In the genomic region with DNA sequence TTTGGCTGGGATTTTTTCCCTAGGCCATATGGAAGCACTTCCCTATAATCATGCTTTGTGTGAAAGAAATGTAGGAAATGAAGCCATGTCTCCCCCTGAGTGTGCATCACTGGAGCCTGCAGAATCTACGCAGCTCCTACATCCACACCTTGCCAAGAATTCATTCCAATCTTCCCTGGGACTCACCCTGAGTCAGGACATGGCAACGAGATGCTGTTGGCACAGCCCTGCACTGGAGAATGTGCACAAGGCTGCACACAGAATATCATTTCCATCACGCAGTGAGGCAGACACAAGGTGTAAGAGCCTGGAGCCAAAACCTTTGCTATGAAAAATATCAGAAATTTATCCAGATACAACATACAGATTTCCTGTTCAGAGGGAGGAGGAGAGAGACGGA, we compare ENCODE assay signal across 20 cellular contexts.
DNase-seq lines count a peak whose midpoint lies in the region; ATAC-seq and TF ChIP-seq lines count a peak whose summit lies in the region.
"Had no signal": no experiment of that assay in that cellular context is flagged by ENCODE, and none has a peak within 500 bp of the region (broad histone marks: within the 10 kb centered on the region; RNA-seq: fewer than 3 reads in every experiment).

No MANE protein-coding gene starts in this region.

- H3K27ac Mint-ChIP-seq in activated T-helper 17 cell treated with anti-CD3 and anti-CD28 coated beads, Interleukin-2, amount 50 U/mL, for 72 hours, result no peak overlapping the region

- CTCF ChIA-PET in RWPE1 (lab: Yijun Ruan, JAX), result no interaction called here

- peak overlapping the region; percentile 74 for H3K27ac ChIP-seq in RWPE1
- peak overlapping the region; percentile 21 for H3K27ac ChIP-seq in muscle layer of duodenum (ENCODE audit: low read length)
- H3K27ac ChIP-seq: HL-60, KMS-11, skin epidermis, upper lobe of left lung had no signal

- TF ChIP-seq CTCF in RWPE1 (conservative IDR thresholded peaks at IDR 0.05; ENCODE audit: low read depth) (no peak), fibroblast of mammary gland (conservative IDR thresholded peaks at IDR 0.05; ENCODE audit: control insufficient read depth, insufficient read depth, low read depth, low read length) (no peak)

- no peaks in the 10 kb centered on the region for H3K36me3 Mint-ChIP-seq in activated T-helper 17 cell treated with anti-CD3 and anti-CD28 coated beads, Interleukin-2, amount 50 U/mL, for 72 hours (ENCODE audit: low read depth)

- H3K4me3 ChIP-seq in fibroblast of mammary gland (ENCODE audit: control insufficient read depth, low read depth, low read length) (no peak overlapping the region), muscle layer of duodenum (ENCODE audit: low read depth in 1 of 2, low read length in 2 of 2) (no peak overlapping the region)
- H3K4me3 ChIP-seq: ascending aorta, skin epidermis, upper lobe of left lung had no signal

- POLR2A ChIA-PET in RWPE1 (lab: Yijun Ruan, JAX; ENCODE audit: low non-redundant PET), result no interaction called here

- H3K36me3 ChIP-seq in muscle layer of duodenum (ENCODE audit: control insufficient read depth in 1 of 2, insufficient read depth in 2 of 2, low read length in 2 of 2), result no peaks in the 10 kb centered on the region
- H3K36me3 ChIP-seq: ascending aorta, upper lobe of left lung had no signal

- H3K9me3 ChIP-seq in muscle layer of duodenum (ENCODE audit: control insufficient read depth in 1 of 2, low read length in 2 of 2), result no peaks in the 10 kb centered on the region
- H3K9me3 ChIP-seq: ascending aorta, upper lobe of left lung had no signal

- no peaks in the 10 kb centered on the region for H3K9me3 Mint-ChIP-seq in activated T-helper 17 cell treated with anti-CD3 and anti-CD28 coated beads, Interleukin-2, amount 50 U/mL, for 72 hours

- H3K4me3 Mint-ChIP-seq in activated T-helper 17 cell treated with anti-CD3 and anti-CD28 coated beads, Interleukin-2, amount 50 U/mL, for 72 hours, result no peak overlapping the region

- ATAC-seq in GM21447 (IDR thresholded peaks at IDR 0.05; ENCODE audit: unreplicated experiment) (no peak), HG02759 (IDR thresholded peaks at IDR 0.05; ENCODE audit: unreplicated experiment) (no peak), HG02840 (IDR thresholded peaks at IDR 0.05; ENCODE audit: low FRiP score, unreplicated experiment) (no peak)
- no peak for ATAC-seq in activated T-helper 17 cell treated with anti-CD3 and anti-CD28 coated beads, Interleukin-2, amount 50 U/mL, for 72 hours (replicated peaks)

- DNase-seq in AG08396 (ENCODE audit: low spot score) (peak; percentile 61), RWPE1 (ENCODE audit: low spot score) (no peak), fibroblast of mammary gland (ENCODE audit: low read depth) (peak; percentile 96)
- DNase-seq: activated effector memory CD4-positive, alpha-beta T cell treated with anti-CD3 and anti-CD28 coated beads, Interleukin-2, amount 50 U/mL, for 16 hours; effector CD4-positive, alpha-beta T cell; glutamatergic neuron; islet precursor cell; midbrain; NCI-H1417 treated with DMSO at 0.1 percent for 48 hours; SIG-M5; upper lobe of left lung had no signal

- H3K4me1 ChIP-seq in muscle layer of duodenum (ENCODE audit: control insufficient read depth in 1 of 2, insufficient read depth in 2 of 2, low read length in 2 of 2), result peaks cover 0 to 21% of the 10 kb centered on the region in 2 donors

- H3K27me3 Mint-ChIP-seq in activated T-helper 17 cell treated with anti-CD3 and anti-CD28 coated beads, Interleukin-2, amount 50 U/mL, for 72 hours, result peaks cover 7% of the 10 kb centered on the region

- H3K4me1 Mint-ChIP-seq in activated T-helper 17 cell treated with anti-CD3 and anti-CD28 coated beads, Interleukin-2, amount 50 U/mL, for 72 hours, result no peaks in the 10 kb centered on the region

- H3K27me3 ChIP-seq in muscle layer of duodenum (ENCODE audit: low read depth, low read length), result no peaks in the 10 kb centered on the region
- H3K27me3 ChIP-seq: ascending aorta, upper lobe of left lung had no signal
